In the genomic region with DNA sequence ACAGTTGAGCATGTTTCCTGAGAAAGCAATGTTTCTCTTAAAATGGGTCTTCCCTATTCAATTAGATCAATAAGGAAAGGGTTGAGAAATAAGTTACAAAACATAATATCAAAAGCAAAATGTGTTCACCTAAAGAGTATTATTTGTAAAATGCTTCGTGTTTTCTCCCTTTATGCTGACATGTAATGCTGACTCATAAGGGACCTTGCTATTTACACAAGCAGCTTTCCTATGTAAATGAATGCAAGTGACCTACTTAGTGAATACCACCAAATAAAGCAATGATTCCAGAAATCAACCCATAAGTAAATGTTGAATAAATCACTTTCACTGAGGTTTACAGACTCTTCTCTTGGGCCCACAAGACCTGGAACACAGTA, we compare ENCODE assay signal across 9 cellular contexts.
DNase-seq lines count a peak whose midpoint lies in the region; ATAC-seq lines count a peak whose summit lies in the region.
"Had no signal": no experiment of that assay in that cellular context is flagged by ENCODE, and none has a peak within 500 bp of the region (broad histone marks: within the 10 kb centered on the region; RNA-seq: fewer than 3 reads in every experiment).

No MANE protein-coding gene starts in this region.

- no peaks in the 10 kb centered on the region for H3K9me3 ChIP-seq in subcutaneous abdominal adipose tissue (ENCODE audit: control insufficient read depth in 5 of 5, low read length in 5 of 5)

- no peaks in the 10 kb centered on the region for H3K27me3 Mint-ChIP-seq in activated T-cell treated with anti-CD3 and anti-CD28 coated beads, Interleukin-2, amount 50 U/mL, for 72 hours (ENCODE audit: low read depth)
- H3K27me3 Mint-ChIP-seq: activated naive CD8-positive, alpha-beta T cell treated with anti-CD3 and anti-CD28 coated beads, Interleukin-2, amount 10 ng/mL, durations not matched to agents 7 days and 5 days had no signal

- peaks cover 8% of the 10 kb centered on the region for H3K4me1 Mint-ChIP-seq in activated T-cell treated with anti-CD3 and anti-CD28 coated beads, Interleukin-2, amount 50 U/mL, for 72 hours (ENCODE audit: low read depth)
- H3K4me1 Mint-ChIP-seq: activated naive CD8-positive, alpha-beta T cell treated with anti-CD3 and anti-CD28 coated beads, Interleukin-2, amount 10 ng/mL, durations not matched to agents 7 days and 5 days had no signal

- H3K27ac Mint-ChIP-seq in activated T-cell treated with anti-CD3 and anti-CD28 coated beads, Interleukin-2, amount 50 U/mL, for 72 hours: peak overlapping the region; percentile 39
- H3K27ac Mint-ChIP-seq: activated naive CD8-positive, alpha-beta T cell treated with anti-CD3 and anti-CD28 coated beads, Interleukin-2, amount 10 ng/mL, durations not matched to agents 7 days and 5 days had no signal

- H3K36me3 ChIP-seq in subcutaneous abdominal adipose tissue (ENCODE audit: control insufficient read depth in 5 of 5, insufficient read depth in 5 of 5, low read length in 5 of 5): no peaks in the 10 kb centered on the region

- peaks cover 0 to 3% (median 0%) of the 10 kb centered on the region in 5 donors for H3K4me1 ChIP-seq in subcutaneous abdominal adipose tissue (ENCODE audit: control insufficient read depth in 5 of 5, insufficient read depth in 5 of 5, low read length in 5 of 5)

- ATAC-seq in activated T-cell treated with anti-CD3 and anti-CD28 coated beads, Interleukin-2, amount 50 U/mL, for 72 hours (replicated peaks in 1 of 2): peak in 1 of 2 donors; percentile 69
- peak; percentile 73 for ATAC-seq in HG03354 (IDR thresholded peaks at IDR 0.05; ENCODE audit: poor library complexity, severe bottlenecking, unreplicated experiment)

- H3K27me3 ChIP-seq in subcutaneous abdominal adipose tissue (ENCODE audit: control insufficient read depth in 5 of 5, insufficient read depth in 4 of 5, low read length in 5 of 5): no peaks in the 10 kb centered on the region

- H3K9ac ChIP-seq in subcutaneous abdominal adipose tissue (ENCODE audit: low read length in 5 of 5): no peak overlapping the region

- H3K9me3 Mint-ChIP-seq in activated T-cell treated with anti-CD3 and anti-CD28 coated beads, Interleukin-2, amount 50 U/mL, for 72 hours: no peaks in the 10 kb centered on the region
- H3K9me3 Mint-ChIP-seq: activated naive CD8-positive, alpha-beta T cell treated with anti-CD3 and anti-CD28 coated beads, Interleukin-2, amount 10 ng/mL, durations not matched to agents 7 days and 5 days had no signal

- H3K36me3 Mint-ChIP-seq in activated T-cell treated with anti-CD3 and anti-CD28 coated beads, Interleukin-2, amount 50 U/mL, for 72 hours (ENCODE audit: insufficient read depth in 2 of 2): no peaks in the 10 kb centered on the region

- H3K27ac ChIP-seq in subcutaneous abdominal adipose tissue (ENCODE audit: low read depth, low read length): peak overlapping the region; percentile 64

- DNase-seq in activated T-cell treated with anti-CD3 and anti-CD28 coated beads, Interleukin-2, amount 50 U/mL, for 72 hours: no peak
- no peak for DNase-seq in activated T-cell treated with anti-CD3 and anti-CD28 coated beads, Interleukin-2, amount 50 U/mL, for 1 hour
- peak; percentile 66 for DNase-seq in dedifferentiated amniotic fluid mesenchymal stem cell (ENCODE audit: extremely low spot score)
- no peak for DNase-seq in NCI-H2196 (lab: John Stamatoyannopoulos, UW; ENCODE audit: unreplicated experiment)
- DNase-seq in cortex of kidney (lab: John Stamatoyannopoulos, UW): no peak
- DNase-seq in activated naive CD4-positive, alpha-beta T cell treated with anti-CD3 and anti-CD28 coated beads, Interleukin-2, amount 50 U/mL, for 16 hours: no peak
- DNase-seq: activated naive CD8-positive, alpha-beta T cell treated with anti-CD3 and anti-CD28 coated beads, Interleukin-2, amount 10 ng/mL, durations not matched to agents 7 days and 5 days had no signal

- H3K4me3 Mint-ChIP-seq in activated T-cell treated with anti-CD3 and anti-CD28 coated beads, Interleukin-2, amount 50 U/mL, for 72 hours: peak overlapping the region in 1 of 2 donors; percentile 52
- H3K4me3 Mint-ChIP-seq: activated naive CD8-positive, alpha-beta T cell treated with anti-CD3 and anti-CD28 coated beads, Interleukin-2, amount 10 ng/mL, durations not matched to agents 7 days and 5 days had no signal

- no peak overlapping the region for H3K4me3 ChIP-seq in subcutaneous abdominal adipose tissue (ENCODE audit: low read depth in 1 of 5, low read length in 5 of 5)
